In the genomic region with DNA sequence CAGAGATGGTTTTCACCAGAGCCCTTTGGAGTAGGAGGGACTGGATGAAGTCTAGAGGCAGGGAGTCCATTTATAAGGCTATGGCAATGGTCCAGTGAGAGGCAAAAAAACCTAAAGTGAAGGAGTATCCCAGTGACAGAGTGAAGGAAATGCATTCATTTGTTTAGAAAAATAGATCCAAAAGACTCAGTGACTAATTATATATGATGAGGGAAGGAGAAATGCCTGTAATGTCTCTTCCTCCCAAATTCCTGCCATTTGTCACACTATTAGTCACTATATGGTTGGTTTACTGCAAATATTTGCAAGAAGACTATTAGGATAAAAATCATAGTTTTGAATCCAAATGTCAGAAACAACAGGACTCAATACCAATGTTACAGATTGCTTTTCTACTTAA, we compare ENCODE assay signal across 21 cellular contexts.
DNase-seq lines count a peak whose midpoint lies in the region; ATAC-seq and TF ChIP-seq lines count a peak whose summit lies in the region.
"Had no signal": no experiment of that assay in that cellular context is flagged by ENCODE, and none has a peak within 500 bp of the region (broad histone marks: within the 10 kb centered on the region; RNA-seq: fewer than 3 reads in every experiment).

No MANE protein-coding gene starts in this region.

- H3K4me3 Mint-ChIP-seq in endothelial cell (ENCODE audit: unreplicated experiment): no peak overlapping the region
- no peak overlapping the region for H3K4me3 Mint-ChIP-seq in naive thymus-derived CD8-positive, alpha-beta T cell
- H3K4me3 Mint-ChIP-seq: activated CD8-positive, alpha-beta T cell treated with anti-CD3 and anti-CD28 coated beads for 36 hours; CD4-positive, CD25-positive, alpha-beta regulatory T cell; stimulated activated memory B cell treated with anti-CD40 and anti-IgM and Interleukin-4, amounts not matched to agents 10 μg/mL and 1 μg/mL and 100 μg/mL, for 72 hours had no signal

- POLR2A ChIA-PET in naive thymus-derived CD8-positive, alpha-beta T cell (lab: Charles Lee): no interaction called here

- DNase-seq in EL (peak; percentile 85), M059J (ENCODE audit: low read depth) (peak; percentile 66), endothelial cell (ENCODE audit: low spot score) (no peak), kidney tubule cell (ENCODE audit: low spot score) (peak; percentile 54), NCI-H2171 treated with DMSO at 0.1 percent for 48 hours (lab: John Stamatoyannopoulos, UW) (no peak)
- DNase-seq in naive thymus-derived CD8-positive, alpha-beta T cell: no peak
- DNase-seq: activated CD4-positive, CD25-positive, alpha-beta regulatory T cell treated with anti-CD3 and anti-CD28 coated beads, Interleukin-2, amount 50 U/mL, for 72 hours; activated CD8-positive, alpha-beta T cell treated with anti-CD3 and anti-CD28 coated beads for 36 hours; activated gamma-delta T cell; caudate nucleus; CD4-positive, CD25-positive, alpha-beta regulatory T cell; GDM1; lower lobe of right lung; NCI-H146; NCI-H226; SHP77; testis had no signal

- H3K36me3 Mint-ChIP-seq in endothelial cell (ENCODE audit: low read depth, unreplicated experiment): peaks cover 4% of the 10 kb centered on the region
- H3K36me3 Mint-ChIP-seq in naive thymus-derived CD8-positive, alpha-beta T cell: no peaks in the 10 kb centered on the region
- H3K36me3 Mint-ChIP-seq: CD4-positive, CD25-positive, alpha-beta regulatory T cell; stimulated activated memory B cell treated with anti-CD40 and anti-IgM and Interleukin-4, amounts not matched to agents 10 μg/mL and 1 μg/mL and 100 μg/mL, for 72 hours had no signal

- peak overlapping the region; percentile 72 for H3K27ac Mint-ChIP-seq in endothelial cell (ENCODE audit: unreplicated experiment)
- no peak overlapping the region for H3K27ac Mint-ChIP-seq in naive thymus-derived CD8-positive, alpha-beta T cell
- H3K27ac Mint-ChIP-seq: activated CD8-positive, alpha-beta T cell treated with anti-CD3 and anti-CD28 coated beads for 36 hours; CD4-positive, CD25-positive, alpha-beta regulatory T cell; stimulated activated memory B cell treated with anti-CD40 and anti-IgM and Interleukin-4, amounts not matched to agents 10 μg/mL and 1 μg/mL and 100 μg/mL, for 72 hours had no signal

- peaks cover 43% of the 10 kb centered on the region for H3K4me1 Mint-ChIP-seq in endothelial cell (ENCODE audit: unreplicated experiment)
- no peaks in the 10 kb centered on the region for H3K4me1 Mint-ChIP-seq in naive thymus-derived CD8-positive, alpha-beta T cell
- H3K4me1 Mint-ChIP-seq: CD4-positive, CD25-positive, alpha-beta regulatory T cell; stimulated activated memory B cell treated with anti-CD40 and anti-IgM and Interleukin-4, amounts not matched to agents 10 μg/mL and 1 μg/mL and 100 μg/mL, for 72 hours had no signal

- TF ChIP-seq CTCF in endothelial cell (IDR thresholded peaks at IDR 0.05; ENCODE audit: unreplicated experiment): no peak

- peaks cover 4% of the 10 kb centered on the region for H3K27me3 Mint-ChIP-seq in endothelial cell (ENCODE audit: unreplicated experiment)
- peaks cover 0 to 7% (median 0%) of the 10 kb centered on the region in 5 donors for H3K27me3 Mint-ChIP-seq in naive thymus-derived CD8-positive, alpha-beta T cell
- H3K27me3 Mint-ChIP-seq: activated CD8-positive, alpha-beta T cell treated with anti-CD3 and anti-CD28 coated beads for 36 hours; stimulated activated memory B cell treated with anti-CD40 and anti-IgM and Interleukin-4, amounts not matched to agents 10 μg/mL and 1 μg/mL and 100 μg/mL, for 72 hours had no signal

- no peaks in the 10 kb centered on the region for H3K9me3 Mint-ChIP-seq in endothelial cell (ENCODE audit: unreplicated experiment)
- no peaks in the 10 kb centered on the region for H3K9me3 Mint-ChIP-seq in naive thymus-derived CD8-positive, alpha-beta T cell
- H3K9me3 Mint-ChIP-seq: activated CD8-positive, alpha-beta T cell treated with anti-CD3 and anti-CD28 coated beads for 36 hours; stimulated activated memory B cell treated with anti-CD40 and anti-IgM and Interleukin-4, amounts not matched to agents 10 μg/mL and 1 μg/mL and 100 μg/mL, for 72 hours had no signal

- ATAC-seq in GM19328 (IDR thresholded peaks at IDR 0.05; ENCODE audit: unreplicated experiment) (no peak), GM18498 (IDR thresholded peaks at IDR 0.05; ENCODE audit: unreplicated experiment) (no peak)
- no peak for ATAC-seq in naive thymus-derived CD8-positive, alpha-beta T cell
- ATAC-seq: activated CD8-positive, alpha-beta T cell treated with anti-CD3 and anti-CD28 coated beads for 36 hours; gastroesophageal sphincter; stimulated activated memory B cell treated with anti-CD40 and anti-IgM and Interleukin-4, amounts not matched to agents 10 μg/mL and 1 μg/mL and 100 μg/mL, for 72 hours had no signal

Comparison
In these comparisons a context has a peak if more than half of its experiments do, and no peak if none do; other contexts are left out.
1. DNase-seq: peak in EL (single experiment), M059J (single experiment) and kidney tubule cell (single experiment); none in endothelial cell (single experiment), NCI-H2171 treated with DMSO at 0.1 percent for 48 hours (single experiment) and naive thymus-derived CD8-positive, alpha-beta T cell (0 of 10).